Comparison of ENCODE assay signal across 8 cellular contexts in the genomic region with DNA sequence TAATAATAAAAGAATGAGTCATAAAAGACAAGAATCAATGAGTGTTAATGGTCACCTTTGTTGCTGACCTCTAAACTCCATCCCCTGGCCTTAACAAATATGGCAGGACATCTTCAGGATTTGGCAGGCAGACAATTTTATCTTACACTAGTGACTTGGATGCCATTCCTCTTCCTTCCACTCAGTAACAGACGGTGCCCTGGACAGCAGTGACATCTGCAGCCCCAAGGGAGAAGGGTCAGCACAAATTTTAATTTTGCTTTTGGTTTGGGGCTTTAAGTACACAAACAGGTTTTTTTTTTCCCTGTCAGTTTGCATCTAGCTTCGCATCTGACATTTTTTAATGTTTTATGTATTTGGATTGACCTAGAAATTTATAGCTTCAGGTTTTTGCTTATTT.
DNase-seq lines count a peak whose midpoint lies in the region; ATAC-seq and TF ChIP-seq lines count a peak whose summit lies in the region.
"Not testable (repeated sequence)": the region's sequence is repeated elsewhere in the genome, so short reads cannot be mapped to it uniquely, and the experiment has no call there.

No MANE protein-coding gene starts in this region.

- not testable (repeated sequence) for H3K27ac Mint-ChIP-seq in endodermal cell, type B pancreatic cell

- not testable (repeated sequence) for H3K9me3 ChIP-seq in endodermal cell (ENCODE audit: control insufficient read depth, low read length)

- peak; percentile 46 for ATAC-seq in GM18907 (IDR thresholded peaks at IDR 0.05; ENCODE audit: unreplicated experiment)
- peak; percentile 52 for ATAC-seq in HG02623 (IDR thresholded peaks at IDR 0.05; ENCODE audit: unreplicated experiment)

- H3K4me1 Mint-ChIP-seq in endodermal cell: peaks cover 23% of the 10 kb centered on the region
- H3K4me1 Mint-ChIP-seq in type B pancreatic cell (ENCODE audit: unreplicated experiment): not testable (repeated sequence)

- WGBS in endodermal cell (ENCODE audit: insufficient coverage in 1 of 2, insufficient read length in 1 of 2), 2 experiments: 89% methylated on average over 1 of the region's 2 CpGs; no CpG with 5 or more reads in 1 of the 2 experiments

- TF ChIP-seq CTCF in LNCAP (IDR thresholded peaks at IDR 0.05) (peak; percentile 22; the same call in 1 of the 2 replicates), endodermal cell (conservative IDR thresholded peaks at IDR 0.05) (peak; percentile 50), type B pancreatic cell (conservative IDR thresholded peaks at IDR 0.05) (peak; percentile 16)

- H3K9me3 Mint-ChIP-seq in endodermal cell, type B pancreatic cell: not testable (repeated sequence)

- H3K4me1 ChIP-seq in endodermal cell (ENCODE audit: control insufficient read depth, insufficient read depth, low read length): not testable (repeated sequence)

- H3K4me3 Mint-ChIP-seq in endodermal cell, type B pancreatic cell: not testable (repeated sequence)

- not testable (repeated sequence) for H3K27me3 ChIP-seq in endodermal cell (ENCODE audit: control insufficient read depth, insufficient read depth, low read length, poor library complexity, severe bottlenecking)

- H3K27ac ChIP-seq in endodermal cell (ENCODE audit: low read depth, low read length): not testable (repeated sequence)

- H3K4me3 ChIP-seq in endodermal cell (ENCODE audit: low read length): not testable (repeated sequence)

- H3K9ac ChIP-seq in endodermal cell (ENCODE audit: extremely low read depth, low read length, poor library complexity, severe bottlenecking): not testable (repeated sequence)

- DNase-seq in NCI-H2081 (lab: John Stamatoyannopoulos, UW): peak; percentile 1 to 22
- DNase-seq in NCI-H748 (lab: John Stamatoyannopoulos, UW; ENCODE audit: unreplicated experiment): peak; percentile 30
- peak; percentile 17 for DNase-seq in SK-N-DZ (ENCODE audit: low spot score)
- DNase-seq in endodermal cell; type B pancreatic cell (ENCODE audit: extremely low spot score, unreplicated experiment): not testable (repeated sequence)

- not testable (repeated sequence) for H3K27me3 Mint-ChIP-seq in endodermal cell (ENCODE audit: insufficient read depth); type B pancreatic cell

- H3K36me3 Mint-ChIP-seq in endodermal cell (ENCODE audit: low read depth); type B pancreatic cell: not testable (repeated sequence)

- H3K36me3 ChIP-seq in endodermal cell (ENCODE audit: control insufficient read depth, insufficient read depth, low read length): not testable (repeated sequence)
